14 cellular contexts compared by ENCODE assay signal in genomic region chr9:73166453-73166852, GRCh38. TPM values are rescaled to one million over a fixed set of nuclear protein-coding genes. Genes with fewer than 3 reads are reported as not detected.
A peak's percentile ranks its signal among the peaks of the same experiment; 100 is the strongest.
DNase-seq lines count a peak whose midpoint lies in the region; ATAC-seq, FAIRE-seq and TF ChIP-seq lines count a peak whose summit lies in the region.
"Had no signal": no experiment of that assay in that cellular context is flagged by ENCODE, and none has a peak within 500 bp of the region (broad histone marks: within the 10 kb centered on the region; RNA-seq: fewer than 3 reads in every experiment).

No MANE protein-coding gene starts in this region.

- no peak overlapping the region for H3K27ac Mint-ChIP-seq in activated CD8-positive, alpha-beta T cell treated with anti-CD3 and anti-CD28 coated beads, Interleukin-2, amount 10 ng/mL, durations not matched to agents 7 days and 5 days

- DNase-seq in H54 (ENCODE audit: insufficient read length, low spot score) (no peak), epithelial cell of prostate (ENCODE audit: low read depth, low spot score) (no peak), HuH-7 (ENCODE audit: low spot score) (no peak), DMS53 (lab: John Stamatoyannopoulos, UW) (no peak), retina (no peak)
- no peak for DNase-seq in activated CD8-positive, alpha-beta T cell treated with anti-CD3 and anti-CD28 coated beads, Interleukin-2, amount 10 ng/mL, durations not matched to agents 7 days and 5 days
- DNase-seq: BE2C, DMS 273 treated with DMSO at 0.1 percent for 48 hours, GOT3, IMR-90, NCI-H187 treated with DMSO at 0.1 percent for 48 hours, NCI-H2171 treated with DMSO at 0.1 percent for 48 hours, NCI-H774 had no signal

- no peak overlapping the region for H3K4me3 ChIP-seq in subcutaneous abdominal adipose tissue (ENCODE audit: low read depth in 1 of 5, low read length in 5 of 5)

- H3K27ac ChIP-seq in epithelial cell of prostate (peak overlapping the region; percentile 34), subcutaneous abdominal adipose tissue (ENCODE audit: low read depth, low read length) (peak overlapping the region; percentile 27)

- no peaks in the 10 kb centered on the region for H3K27me3 ChIP-seq in subcutaneous abdominal adipose tissue (ENCODE audit: control insufficient read depth in 5 of 5, insufficient read depth in 4 of 5, low read length in 5 of 5)
- H3K27me3 ChIP-seq: BE2C had no signal

- H3K9me3 Mint-ChIP-seq in activated CD8-positive, alpha-beta T cell treated with anti-CD3 and anti-CD28 coated beads, Interleukin-2, amount 10 ng/mL, durations not matched to agents 7 days and 5 days (ENCODE audit: insufficient read depth): no peaks in the 10 kb centered on the region

- peak; percentile 10 for ATAC-seq in activated CD8-positive, alpha-beta T cell treated with anti-CD3 and anti-CD28 coated beads, Interleukin-2, amount 10 ng/mL, durations not matched to agents 7 days and 5 days

- POLR2A ChIA-PET in activated CD8-positive, alpha-beta T cell treated with anti-CD3 and anti-CD28 coated beads, Interleukin-2, amount 10 ng/mL, durations not matched to agents 7 days and 5 days (lab: Charles Lee): no interaction called here

- H3K9me3 ChIP-seq in subcutaneous abdominal adipose tissue (ENCODE audit: control insufficient read depth in 5 of 5, low read length in 5 of 5): no peaks in the 10 kb centered on the region
- H3K9me3 ChIP-seq: BE2C had no signal

- no peak overlapping the region for H3K9ac ChIP-seq in subcutaneous abdominal adipose tissue (ENCODE audit: low read length in 5 of 5)

- peaks cover 0 to 3% (median 0%) of the 10 kb centered on the region in 5 donors for H3K4me1 ChIP-seq in subcutaneous abdominal adipose tissue (ENCODE audit: control insufficient read depth in 5 of 5, insufficient read depth in 5 of 5, low read length in 5 of 5)
- H3K4me1 ChIP-seq: BE2C had no signal

- CTCF ChIA-PET in activated CD8-positive, alpha-beta T cell treated with anti-CD3 and anti-CD28 coated beads, Interleukin-2, amount 10 ng/mL, durations not matched to agents 7 days and 5 days (lab: Charles Lee): no interaction called here

- peaks cover 16% of the 10 kb centered on the region for H3K4me1 Mint-ChIP-seq in activated CD8-positive, alpha-beta T cell treated with anti-CD3 and anti-CD28 coated beads, Interleukin-2, amount 10 ng/mL, durations not matched to agents 7 days and 5 days (ENCODE audit: low read depth)

- no peak for TF ChIP-seq POLR2A in H54 (IDR thresholded peaks at IDR 0.05; ENCODE audit: low read depth, low read length)

- no peak overlapping the region for H3K4me3 Mint-ChIP-seq in activated CD8-positive, alpha-beta T cell treated with anti-CD3 and anti-CD28 coated beads, Interleukin-2, amount 10 ng/mL, durations not matched to agents 7 days and 5 days

- FAIRE-seq in H54 (lab: Jason Lieb, UNC): peak; percentile 58

- peaks cover 77 to 95% (median 90%) of the 10 kb centered on the region in 5 donors for H3K36me3 ChIP-seq in subcutaneous abdominal adipose tissue (ENCODE audit: control insufficient read depth in 5 of 5, insufficient read depth in 5 of 5, low read length in 5 of 5)
- H3K36me3 ChIP-seq: BE2C had no signal

- peaks cover 57% of the 10 kb centered on the region for H3K36me3 Mint-ChIP-seq in activated CD8-positive, alpha-beta T cell treated with anti-CD3 and anti-CD28 coated beads, Interleukin-2, amount 10 ng/mL, durations not matched to agents 7 days and 5 days (ENCODE audit: low read depth)

- H3K27me3 Mint-ChIP-seq in activated CD8-positive, alpha-beta T cell treated with anti-CD3 and anti-CD28 coated beads, Interleukin-2, amount 10 ng/mL, durations not matched to agents 7 days and 5 days (ENCODE audit: low read depth): no peaks in the 10 kb centered on the region

RNA-seq across cellular contexts. Expression of gene ANXA1, which starts 14.8 kb away (rescaled TPM):
- 10 to 100 TPM; 88.2 to 90.8 TPM for total RNA-seq in activated CD8-positive, alpha-beta T cell treated with anti-CD3 and anti-CD28 coated beads, Interleukin-2, amount 10 ng/mL, durations not matched to agents 7 days and 5 days
